ENCODE assay signal across 7 cellular contexts in genomic region chr2:68365087-68365486, GRCh38. TPM values are rescaled to one million over a fixed set of nuclear protein-coding genes. Genes with fewer than 3 reads are reported as not detected.
A peak's percentile ranks its signal among the peaks of the same experiment; 100 is the strongest.
DNase-seq lines count a peak whose midpoint lies in the region; ATAC-seq lines count a peak whose summit lies in the region.

A gene with protein sequence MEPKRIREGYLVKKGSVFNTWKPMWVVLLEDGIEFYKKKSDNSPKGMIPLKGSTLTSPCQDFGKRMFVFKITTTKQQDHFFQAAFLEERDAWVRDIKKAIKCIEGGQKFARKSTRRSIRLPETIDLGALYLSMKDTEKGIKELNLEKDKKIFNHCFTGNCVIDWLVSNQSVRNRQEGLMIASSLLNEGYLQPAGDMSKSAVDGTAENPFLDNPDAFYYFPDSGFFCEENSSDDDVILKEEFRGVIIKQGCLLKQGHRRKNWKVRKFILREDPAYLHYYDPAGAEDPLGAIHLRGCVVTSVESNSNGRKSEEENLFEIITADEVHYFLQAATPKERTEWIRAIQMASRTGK (plus strand): TSS chr2:68365282. CDS start chr2:68365352, 70 bp downstream.

- H3K4me3 ChIP-seq in aorta (ENCODE audit: low read length in 2 of 2) = no peak within 1 kb of the TSS

- WGBS in aorta, 2 donors = 93 to 94% methylated on average over 7 of the region's 7 CpGs

- H3K27me3 ChIP-seq in aorta (ENCODE audit: control insufficient read depth in 1 of 2, insufficient read depth in 2 of 2, low read length in 1 of 2) = no peaks in the 10 kb centered on the region

- H3K36me3 ChIP-seq in aorta (ENCODE audit: control insufficient read depth in 1 of 2, insufficient read depth in 2 of 2, low read length in 1 of 2) = no peaks in the 10 kb centered on the region

- POLR2A ChIA-PET in T-cell (lab: Charles Lee) = no interaction called here

- peaks cover 0 to 4% of the 10 kb centered on the region in 2 donors for H3K27me3 Mint-ChIP-seq in T-cell

- peaks cover 2% of the 10 kb centered on the region for H3K36me3 Mint-ChIP-seq in T-cell

- H3K27ac Mint-ChIP-seq in T-cell = peak within 1 kb of the TSS; percentile 66 to 88

- DNase-seq in T-cell (peak in 24 of 34 experiments; percentile 7 to 55 (median 22)), left colon (peak; percentile 51 to 59), aorta (peak; percentile 76 to 83), DMS53 (lab: John Stamatoyannopoulos, UW) (no peak), AG08396 (ENCODE audit: low spot score) (no peak)

- ATAC-seq in GM19043 (IDR thresholded peaks at IDR 0.05; ENCODE audit: low read depth, unreplicated experiment) (peak; percentile 54), HG03025 (IDR thresholded peaks at IDR 0.05; ENCODE audit: low FRiP score, unreplicated experiment) (peak; percentile 65), T-cell (replicated peaks in 1 of 4) (peak in 2 of 4 experiments; percentile 52), left colon (peak; percentile 32), aorta (ENCODE audit: low FRiP score) (peak; percentile 65)

- intact Hi-C loops in left colon (cut with DNase I, micrococcal nuclease) (no loop called here), aorta (cut with DNase I) (no loop called here)

- CTCF ChIA-PET in T-cell (lab: Charles Lee) = interaction anchor here in 1 of 2 donors (0.9 kb wide), 1 partner anchor 14 kb away, joined by 3 read pairs; no protein-coding TSS in a partner anchor

- H3K27ac ChIP-seq in aorta (ENCODE audit: low read depth in 1 of 2, low read length in 2 of 2) = no peak within 1 kb of the TSS

- H3K4me1 Mint-ChIP-seq in T-cell = peaks cover 13 to 48% (median 16%) of the 10 kb centered on the region in 3 donors

- H3K4me1 ChIP-seq in aorta (ENCODE audit: control insufficient read depth in 1 of 2, insufficient read depth in 2 of 2, low read length in 2 of 2) = no peaks in the 10 kb centered on the region

- peaks cover 0 to 6% (median 5%) of the 10 kb centered on the region in 3 donors for H3K9me3 Mint-ChIP-seq in T-cell

- no peaks in the 10 kb centered on the region for H3K9me3 ChIP-seq in aorta (ENCODE audit: control insufficient read depth, low read length)

- H3K4me3 Mint-ChIP-seq in T-cell = peak within 1 kb of the TSS; percentile 73 to 83 (median 77)

RNA-seq across cellular contexts. Expression of the gene that starts here (rescaled TPM):
- total RNA-seq in T-cell (10 to 100 TPM in 4 of 5 donors, 1 to 10 TPM in 1; 5.1 to 28.4 (median 13.6) TPM), left colon (1 to 10 TPM; 2.6 to 7.8 TPM), aorta (10 to 100 TPM; 14.6 to 32.9 TPM)
- 10 to 100 TPM in 1 of 2 donors, 1 to 10 TPM in 1; 3.3 to 12.3 TPM for polyA plus RNA-seq in aorta

Comparison
In these comparisons a context has a peak if more than half of its experiments do, and no peak if none do; other contexts are left out.
1. DNase-seq: peak in T-cell (24 of 34), left colon (2 of 2) and aorta (2 of 2); none in DMS53 (single experiment) and AG08396 (single experiment).